In the genomic region with DNA sequence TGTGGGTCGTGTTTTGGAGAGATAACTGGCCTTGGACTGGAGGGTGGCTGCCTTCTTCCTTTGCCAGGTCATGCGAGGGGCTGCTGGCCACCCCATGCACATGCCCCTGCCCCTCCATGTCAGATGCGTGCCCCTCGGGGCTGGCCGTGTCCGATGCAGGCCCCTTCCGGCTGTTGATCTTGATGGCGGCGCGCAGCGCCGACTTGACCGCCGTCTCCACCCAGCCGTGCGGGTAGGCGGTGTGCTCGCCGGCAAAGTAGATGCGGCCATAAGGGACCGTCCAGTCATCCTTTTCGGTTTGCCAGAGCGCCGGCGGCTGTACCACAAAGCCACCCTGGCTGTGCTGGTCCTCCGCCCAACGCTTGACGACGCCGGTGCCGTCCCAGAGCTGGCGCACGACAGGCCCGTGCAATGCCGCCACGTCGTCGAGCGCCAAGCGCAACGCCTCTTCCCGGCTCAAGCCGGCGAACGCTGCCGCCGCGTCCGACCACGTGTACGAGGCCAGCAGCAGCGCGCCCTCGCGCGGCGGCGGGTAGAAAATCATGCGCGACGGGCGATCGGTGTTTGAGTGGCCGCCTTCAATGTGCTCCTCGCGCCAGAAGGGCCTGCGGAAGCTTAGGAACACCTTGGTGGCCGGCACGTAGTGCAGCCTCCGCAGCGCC, we compare ENCODE assay signal across 1 cellular context.
TF ChIP-seq lines count a peak whose summit lies in the region.

No MANE protein-coding gene starts in this region.

TF ChIP-seq in WTC11, 78 proteins besides CTCF, POLR2A, EP300 and RAD21 (continued from another document and continues in another):
- TF ChIP-seq, protein P1, sequence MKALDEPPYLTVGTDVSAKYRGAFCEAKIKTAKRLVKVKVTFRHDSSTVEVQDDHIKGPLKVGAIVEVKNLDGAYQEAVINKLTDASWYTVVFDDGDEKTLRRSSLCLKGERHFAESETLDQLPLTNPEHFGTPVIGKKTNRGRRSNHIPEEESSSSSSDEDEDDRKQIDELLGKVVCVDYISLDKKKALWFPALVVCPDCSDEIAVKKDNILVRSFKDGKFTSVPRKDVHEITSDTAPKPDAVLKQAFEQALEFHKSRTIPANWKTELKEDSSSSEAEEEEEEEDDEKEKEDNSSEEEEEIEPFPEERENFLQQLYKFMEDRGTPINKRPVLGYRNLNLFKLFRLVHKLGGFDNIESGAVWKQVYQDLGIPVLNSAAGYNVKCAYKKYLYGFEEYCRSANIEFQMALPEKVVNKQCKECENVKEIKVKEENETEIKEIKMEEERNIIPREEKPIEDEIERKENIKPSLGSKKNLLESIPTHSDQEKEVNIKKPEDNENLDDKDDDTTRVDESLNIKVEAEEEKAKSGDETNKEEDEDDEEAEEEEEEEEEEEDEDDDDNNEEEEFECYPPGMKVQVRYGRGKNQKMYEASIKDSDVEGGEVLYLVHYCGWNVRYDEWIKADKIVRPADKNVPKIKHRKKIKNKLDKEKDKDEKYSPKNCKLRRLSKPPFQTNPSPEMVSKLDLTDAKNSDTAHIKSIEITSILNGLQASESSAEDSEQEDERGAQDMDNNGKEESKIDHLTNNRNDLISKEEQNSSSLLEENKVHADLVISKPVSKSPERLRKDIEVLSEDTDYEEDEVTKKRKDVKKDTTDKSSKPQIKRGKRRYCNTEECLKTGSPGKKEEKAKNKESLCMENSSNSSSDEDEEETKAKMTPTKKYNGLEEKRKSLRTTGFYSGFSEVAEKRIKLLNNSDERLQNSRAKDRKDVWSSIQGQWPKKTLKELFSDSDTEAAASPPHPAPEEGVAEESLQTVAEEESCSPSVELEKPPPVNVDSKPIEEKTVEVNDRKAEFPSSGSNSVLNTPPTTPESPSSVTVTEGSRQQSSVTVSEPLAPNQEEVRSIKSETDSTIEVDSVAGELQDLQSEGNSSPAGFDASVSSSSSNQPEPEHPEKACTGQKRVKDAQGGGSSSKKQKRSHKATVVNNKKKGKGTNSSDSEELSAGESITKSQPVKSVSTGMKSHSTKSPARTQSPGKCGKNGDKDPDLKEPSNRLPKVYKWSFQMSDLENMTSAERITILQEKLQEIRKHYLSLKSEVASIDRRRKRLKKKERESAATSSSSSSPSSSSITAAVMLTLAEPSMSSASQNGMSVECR (CRISPR knock-in tag; IDR thresholded peaks at IDR 0.05; ENCODE audit: borderline replicate concordance), result peak; percentile 100
- TF ChIP-seq, protein P2, sequence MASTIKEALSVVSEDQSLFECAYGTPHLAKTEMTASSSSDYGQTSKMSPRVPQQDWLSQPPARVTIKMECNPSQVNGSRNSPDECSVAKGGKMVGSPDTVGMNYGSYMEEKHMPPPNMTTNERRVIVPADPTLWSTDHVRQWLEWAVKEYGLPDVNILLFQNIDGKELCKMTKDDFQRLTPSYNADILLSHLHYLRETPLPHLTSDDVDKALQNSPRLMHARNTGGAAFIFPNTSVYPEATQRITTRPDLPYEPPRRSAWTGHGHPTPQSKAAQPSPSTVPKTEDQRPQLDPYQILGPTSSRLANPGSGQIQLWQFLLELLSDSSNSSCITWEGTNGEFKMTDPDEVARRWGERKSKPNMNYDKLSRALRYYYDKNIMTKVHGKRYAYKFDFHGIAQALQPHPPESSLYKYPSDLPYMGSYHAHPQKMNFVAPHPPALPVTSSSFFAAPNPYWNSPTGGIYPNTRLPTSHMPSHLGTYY (CRISPR knock-in tag; IDR thresholded peaks at IDR 0.05), result no peak
- TF ChIP-seq ZBTB21 (CRISPR knock-in tag; IDR thresholded peaks at IDR 0.05; ENCODE audit: borderline replicate concordance) (peak; percentile 98), GRHL2 (CRISPR knock-in tag; IDR thresholded peaks at IDR 0.05; ENCODE audit: insufficient replicate concordance, severe bottlenecking) (no peak), ZNF396 (CRISPR knock-in tag; IDR thresholded peaks at IDR 0.05; ENCODE audit: borderline replicate concordance) (no peak), ZNF416 (CRISPR knock-in tag; IDR thresholded peaks at IDR 0.05) (no peak), NR3C1 (CRISPR knock-in tag; conservative IDR thresholded peaks at IDR 0.05; ENCODE audit: low read depth) (peak; percentile 97), MYBL2 (CRISPR knock-in tag; IDR thresholded peaks at IDR 0.05) (peak; percentile 99), ZNF423 (CRISPR knock-in tag; IDR thresholded peaks at IDR 0.05) (no peak), ZNF263 (CRISPR knock-in tag; IDR thresholded peaks at IDR 0.05; ENCODE audit: low read depth) (peak; percentile 90), TP53 (CRISPR knock-in tag; IDR thresholded peaks at IDR 0.05) (peak; percentile 99), SOX15 (CRISPR knock-in tag; IDR thresholded peaks at IDR 0.05) (no peak), ZNF671 (CRISPR knock-in tag; IDR thresholded peaks at IDR 0.05) (no peak), FOXP1 (CRISPR knock-in tag; IDR thresholded peaks at IDR 0.05; ENCODE audit: borderline replicate concordance) (peak; percentile 100), OVOL2 (CRISPR knock-in tag; IDR thresholded peaks at IDR 0.05; ENCODE audit: borderline replicate concordance) (no peak), FOXJ3 (CRISPR knock-in tag; IDR thresholded peaks at IDR 0.05; ENCODE audit: borderline replicate concordance) (0 out of 2 replicates have a peak, but pooled peaks have one; percentile 90), KAT7 (CRISPR knock-in tag; IDR thresholded peaks at IDR 0.05; ENCODE audit: borderline replicate concordance) (peak; percentile 100), CREM (CRISPR knock-in tag; IDR thresholded peaks at IDR 0.05) (peak; percentile 96)
- TF ChIP-seq, protein P3, sequence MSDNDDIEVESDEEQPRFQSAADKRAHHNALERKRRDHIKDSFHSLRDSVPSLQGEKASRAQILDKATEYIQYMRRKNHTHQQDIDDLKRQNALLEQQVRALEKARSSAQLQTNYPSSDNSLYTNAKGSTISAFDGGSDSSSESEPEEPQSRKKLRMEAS (CRISPR knock-in tag; IDR thresholded peaks at IDR 0.05), result peak; percentile 100
- TF ChIP-seq, protein P4, sequence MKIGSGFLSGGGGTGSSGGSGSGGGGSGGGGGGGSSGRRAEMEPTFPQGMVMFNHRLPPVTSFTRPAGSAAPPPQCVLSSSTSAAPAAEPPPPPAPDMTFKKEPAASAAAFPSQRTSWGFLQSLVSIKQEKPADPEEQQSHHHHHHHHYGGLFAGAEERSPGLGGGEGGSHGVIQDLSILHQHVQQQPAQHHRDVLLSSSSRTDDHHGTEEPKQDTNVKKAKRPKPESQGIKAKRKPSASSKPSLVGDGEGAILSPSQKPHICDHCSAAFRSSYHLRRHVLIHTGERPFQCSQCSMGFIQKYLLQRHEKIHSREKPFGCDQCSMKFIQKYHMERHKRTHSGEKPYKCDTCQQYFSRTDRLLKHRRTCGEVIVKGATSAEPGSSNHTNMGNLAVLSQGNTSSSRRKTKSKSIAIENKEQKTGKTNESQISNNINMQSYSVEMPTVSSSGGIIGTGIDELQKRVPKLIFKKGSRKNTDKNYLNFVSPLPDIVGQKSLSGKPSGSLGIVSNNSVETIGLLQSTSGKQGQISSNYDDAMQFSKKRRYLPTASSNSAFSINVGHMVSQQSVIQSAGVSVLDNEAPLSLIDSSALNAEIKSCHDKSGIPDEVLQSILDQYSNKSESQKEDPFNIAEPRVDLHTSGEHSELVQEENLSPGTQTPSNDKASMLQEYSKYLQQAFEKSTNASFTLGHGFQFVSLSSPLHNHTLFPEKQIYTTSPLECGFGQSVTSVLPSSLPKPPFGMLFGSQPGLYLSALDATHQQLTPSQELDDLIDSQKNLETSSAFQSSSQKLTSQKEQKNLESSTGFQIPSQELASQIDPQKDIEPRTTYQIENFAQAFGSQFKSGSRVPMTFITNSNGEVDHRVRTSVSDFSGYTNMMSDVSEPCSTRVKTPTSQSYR (CRISPR knock-in tag; IDR thresholded peaks at IDR 0.05), result peak; percentile 100
- TF ChIP-seq, protein P5, sequence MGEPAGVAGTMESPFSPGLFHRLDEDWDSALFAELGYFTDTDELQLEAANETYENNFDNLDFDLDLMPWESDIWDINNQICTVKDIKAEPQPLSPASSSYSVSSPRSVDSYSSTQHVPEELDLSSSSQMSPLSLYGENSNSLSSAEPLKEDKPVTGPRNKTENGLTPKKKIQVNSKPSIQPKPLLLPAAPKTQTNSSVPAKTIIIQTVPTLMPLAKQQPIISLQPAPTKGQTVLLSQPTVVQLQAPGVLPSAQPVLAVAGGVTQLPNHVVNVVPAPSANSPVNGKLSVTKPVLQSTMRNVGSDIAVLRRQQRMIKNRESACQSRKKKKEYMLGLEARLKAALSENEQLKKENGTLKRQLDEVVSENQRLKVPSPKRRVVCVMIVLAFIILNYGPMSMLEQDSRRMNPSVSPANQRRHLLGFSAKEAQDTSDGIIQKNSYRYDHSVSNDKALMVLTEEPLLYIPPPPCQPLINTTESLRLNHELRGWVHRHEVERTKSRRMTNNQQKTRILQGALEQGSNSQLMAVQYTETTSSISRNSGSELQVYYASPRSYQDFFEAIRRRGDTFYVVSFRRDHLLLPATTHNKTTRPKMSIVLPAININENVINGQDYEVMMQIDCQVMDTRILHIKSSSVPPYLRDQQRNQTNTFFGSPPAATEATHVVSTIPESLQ (CRISPR knock-in tag; IDR thresholded peaks at IDR 0.05), result peak; percentile 93
- TF ChIP-seq, protein P6, sequence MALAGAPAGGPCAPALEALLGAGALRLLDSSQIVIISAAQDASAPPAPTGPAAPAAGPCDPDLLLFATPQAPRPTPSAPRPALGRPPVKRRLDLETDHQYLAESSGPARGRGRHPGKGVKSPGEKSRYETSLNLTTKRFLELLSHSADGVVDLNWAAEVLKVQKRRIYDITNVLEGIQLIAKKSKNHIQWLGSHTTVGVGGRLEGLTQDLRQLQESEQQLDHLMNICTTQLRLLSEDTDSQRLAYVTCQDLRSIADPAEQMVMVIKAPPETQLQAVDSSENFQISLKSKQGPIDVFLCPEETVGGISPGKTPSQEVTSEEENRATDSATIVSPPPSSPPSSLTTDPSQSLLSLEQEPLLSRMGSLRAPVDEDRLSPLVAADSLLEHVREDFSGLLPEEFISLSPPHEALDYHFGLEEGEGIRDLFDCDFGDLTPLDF (CRISPR knock-in tag; IDR thresholded peaks at IDR 0.05), result peak; percentile 100
- TF ChIP-seq, protein P7, sequence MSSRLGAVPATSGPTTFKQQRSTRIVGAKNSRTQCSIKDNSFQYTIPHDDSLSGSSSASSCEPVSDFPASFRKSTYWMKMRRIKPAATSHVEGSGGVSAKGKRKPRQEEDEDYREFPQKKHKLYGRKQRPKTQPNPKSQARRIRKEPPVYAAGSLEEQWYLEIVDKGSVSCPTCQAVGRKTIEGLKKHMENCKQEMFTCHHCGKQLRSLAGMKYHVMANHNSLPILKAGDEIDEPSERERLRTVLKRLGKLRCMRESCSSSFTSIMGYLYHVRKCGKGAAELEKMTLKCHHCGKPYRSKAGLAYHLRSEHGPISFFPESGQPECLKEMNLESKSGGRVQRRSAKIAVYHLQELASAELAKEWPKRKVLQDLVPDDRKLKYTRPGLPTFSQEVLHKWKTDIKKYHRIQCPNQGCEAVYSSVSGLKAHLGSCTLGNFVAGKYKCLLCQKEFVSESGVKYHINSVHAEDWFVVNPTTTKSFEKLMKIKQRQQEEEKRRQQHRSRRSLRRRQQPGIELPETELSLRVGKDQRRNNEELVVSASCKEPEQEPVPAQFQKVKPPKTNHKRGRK (CRISPR knock-in tag; IDR thresholded peaks at IDR 0.05; ENCODE audit: borderline replicate concordance), result 0 out of 2 replicates have a peak, but pooled peaks have one; percentile 51
- TF ChIP-seq, protein P8, sequence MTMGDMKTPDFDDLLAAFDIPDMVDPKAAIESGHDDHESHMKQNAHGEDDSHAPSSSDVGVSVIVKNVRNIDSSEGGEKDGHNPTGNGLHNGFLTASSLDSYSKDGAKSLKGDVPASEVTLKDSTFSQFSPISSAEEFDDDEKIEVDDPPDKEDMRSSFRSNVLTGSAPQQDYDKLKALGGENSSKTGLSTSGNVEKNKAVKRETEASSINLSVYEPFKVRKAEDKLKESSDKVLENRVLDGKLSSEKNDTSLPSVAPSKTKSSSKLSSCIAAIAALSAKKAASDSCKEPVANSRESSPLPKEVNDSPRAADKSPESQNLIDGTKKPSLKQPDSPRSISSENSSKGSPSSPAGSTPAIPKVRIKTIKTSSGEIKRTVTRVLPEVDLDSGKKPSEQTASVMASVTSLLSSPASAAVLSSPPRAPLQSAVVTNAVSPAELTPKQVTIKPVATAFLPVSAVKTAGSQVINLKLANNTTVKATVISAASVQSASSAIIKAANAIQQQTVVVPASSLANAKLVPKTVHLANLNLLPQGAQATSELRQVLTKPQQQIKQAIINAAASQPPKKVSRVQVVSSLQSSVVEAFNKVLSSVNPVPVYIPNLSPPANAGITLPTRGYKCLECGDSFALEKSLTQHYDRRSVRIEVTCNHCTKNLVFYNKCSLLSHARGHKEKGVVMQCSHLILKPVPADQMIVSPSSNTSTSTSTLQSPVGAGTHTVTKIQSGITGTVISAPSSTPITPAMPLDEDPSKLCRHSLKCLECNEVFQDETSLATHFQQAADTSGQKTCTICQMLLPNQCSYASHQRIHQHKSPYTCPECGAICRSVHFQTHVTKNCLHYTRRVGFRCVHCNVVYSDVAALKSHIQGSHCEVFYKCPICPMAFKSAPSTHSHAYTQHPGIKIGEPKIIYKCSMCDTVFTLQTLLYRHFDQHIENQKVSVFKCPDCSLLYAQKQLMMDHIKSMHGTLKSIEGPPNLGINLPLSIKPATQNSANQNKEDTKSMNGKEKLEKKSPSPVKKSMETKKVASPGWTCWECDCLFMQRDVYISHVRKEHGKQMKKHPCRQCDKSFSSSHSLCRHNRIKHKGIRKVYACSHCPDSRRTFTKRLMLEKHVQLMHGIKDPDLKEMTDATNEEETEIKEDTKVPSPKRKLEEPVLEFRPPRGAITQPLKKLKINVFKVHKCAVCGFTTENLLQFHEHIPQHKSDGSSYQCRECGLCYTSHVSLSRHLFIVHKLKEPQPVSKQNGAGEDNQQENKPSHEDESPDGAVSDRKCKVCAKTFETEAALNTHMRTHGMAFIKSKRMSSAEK (CRISPR knock-in tag; IDR thresholded peaks at IDR 0.05; ENCODE audit: borderline replicate concordance), result peak; percentile 76; the same call in 1 of the 2 replicates
- TF ChIP-seq, protein P9, sequence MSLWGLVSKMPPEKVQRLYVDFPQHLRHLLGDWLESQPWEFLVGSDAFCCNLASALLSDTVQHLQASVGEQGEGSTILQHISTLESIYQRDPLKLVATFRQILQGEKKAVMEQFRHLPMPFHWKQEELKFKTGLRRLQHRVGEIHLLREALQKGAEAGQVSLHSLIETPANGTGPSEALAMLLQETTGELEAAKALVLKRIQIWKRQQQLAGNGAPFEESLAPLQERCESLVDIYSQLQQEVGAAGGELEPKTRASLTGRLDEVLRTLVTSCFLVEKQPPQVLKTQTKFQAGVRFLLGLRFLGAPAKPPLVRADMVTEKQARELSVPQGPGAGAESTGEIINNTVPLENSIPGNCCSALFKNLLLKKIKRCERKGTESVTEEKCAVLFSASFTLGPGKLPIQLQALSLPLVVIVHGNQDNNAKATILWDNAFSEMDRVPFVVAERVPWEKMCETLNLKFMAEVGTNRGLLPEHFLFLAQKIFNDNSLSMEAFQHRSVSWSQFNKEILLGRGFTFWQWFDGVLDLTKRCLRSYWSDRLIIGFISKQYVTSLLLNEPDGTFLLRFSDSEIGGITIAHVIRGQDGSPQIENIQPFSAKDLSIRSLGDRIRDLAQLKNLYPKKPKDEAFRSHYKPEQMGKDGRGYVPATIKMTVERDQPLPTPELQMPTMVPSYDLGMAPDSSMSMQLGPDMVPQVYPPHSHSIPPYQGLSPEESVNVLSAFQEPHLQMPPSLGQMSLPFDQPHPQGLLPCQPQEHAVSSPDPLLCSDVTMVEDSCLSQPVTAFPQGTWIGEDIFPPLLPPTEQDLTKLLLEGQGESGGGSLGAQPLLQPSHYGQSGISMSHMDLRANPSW (CRISPR knock-in tag; conservative IDR thresholded peaks at IDR 0.05; ENCODE audit: low read depth), result no peak
- TF ChIP-seq, protein P10, sequence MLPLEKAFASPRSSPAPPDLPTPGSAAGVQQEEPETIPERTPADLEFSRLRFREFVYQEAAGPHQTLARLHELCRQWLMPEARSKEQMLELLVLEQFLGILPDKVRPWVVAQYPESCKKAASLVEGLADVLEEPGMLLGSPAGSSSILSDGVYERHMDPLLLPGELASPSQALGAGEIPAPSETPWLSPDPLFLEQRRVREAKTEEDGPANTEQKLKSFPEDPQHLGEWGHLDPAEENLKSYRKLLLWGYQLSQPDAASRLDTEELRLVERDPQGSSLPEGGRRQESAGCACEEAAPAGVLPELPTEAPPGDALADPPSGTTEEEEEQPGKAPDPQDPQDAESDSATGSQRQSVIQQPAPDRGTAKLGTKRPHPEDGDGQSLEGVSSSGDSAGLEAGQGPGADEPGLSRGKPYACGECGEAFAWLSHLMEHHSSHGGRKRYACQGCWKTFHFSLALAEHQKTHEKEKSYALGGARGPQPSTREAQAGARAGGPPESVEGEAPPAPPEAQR (CRISPR knock-in tag; IDR thresholded peaks at IDR 0.05), result 0 out of 2 replicates have a peak, but pooled peaks have one; percentile 5
